1 cellular context compared by ENCODE assay signal in genomic region chr11:66341502-66342126, GRCh38.
TF ChIP-seq lines count a peak whose summit lies in the region.

No MANE protein-coding gene starts in this region.

TF ChIP-seq in H1, 55 proteins besides CTCF, POLR2A, EP300 and RAD21:
- TF ChIP-seq RNF2 (IDR thresholded peaks at IDR 0.05; ENCODE audit: borderline replicate concordance, low read depth, low read length, missing control alignments, poor library complexity, severe bottlenecking), result no peak
- no peak for TF ChIP-seq RXRA (IDR thresholded peaks at IDR 0.05; ENCODE audit: insufficient read depth, low read depth, low read length)
- no peak for TF ChIP-seq CTBP2 (IDR thresholded peaks at IDR 0.05; ENCODE audit: borderline replicate concordance, insufficient read depth, insufficient read length, low read length)
- TF ChIP-seq SIRT6 (IDR thresholded peaks at IDR 0.05; ENCODE audit: low read length), result no peak
- TF ChIP-seq PHF8 (conservative IDR thresholded peaks at IDR 0.05; ENCODE audit: low read depth, low read length), result no peak
- no peak for TF ChIP-seq POLR2AphosphoS5 (IDR thresholded peaks at IDR 0.05; ENCODE audit: low read depth, low read length)
- no peak for TF ChIP-seq NRF1 (IDR thresholded peaks at IDR 0.05; ENCODE audit: low read depth, low read length)
- TF ChIP-seq ATF3 (IDR thresholded peaks at IDR 0.05; ENCODE audit: insufficient read depth, low read depth, low read length), result no peak
- no peak for TF ChIP-seq SIX5 (IDR thresholded peaks at IDR 0.05; ENCODE audit: low read depth, low read length)
- TF ChIP-seq SP1 (IDR thresholded peaks at IDR 0.05; ENCODE audit: low read depth, low read length), result no peak
- no peak for TF ChIP-seq ASH2L (IDR thresholded peaks at IDR 0.05; ENCODE audit: low read length)
- no peak for TF ChIP-seq FOSL1 (IDR thresholded peaks at IDR 0.05; ENCODE audit: insufficient read depth, low read depth, low read length)
- no peak for TF ChIP-seq MAX (IDR thresholded peaks at IDR 0.05)
- TF ChIP-seq ZNF274 (IDR thresholded peaks at IDR 0.05; ENCODE audit: borderline replicate concordance, extremely low read depth, low read length), result no peak
- no peak for TF ChIP-seq SP4 (IDR thresholded peaks at IDR 0.05; ENCODE audit: low read length)
- TF ChIP-seq CREB1 (IDR thresholded peaks at IDR 0.05), result no peak
- no peak for TF ChIP-seq KDM5A (IDR thresholded peaks at IDR 0.05; ENCODE audit: low read length)
- TF ChIP-seq NANOG (IDR thresholded peaks at IDR 0.05; ENCODE audit: insufficient read depth, low read depth, low read length, poor library complexity, severe bottlenecking), result no peak
- TF ChIP-seq GABPA (IDR thresholded peaks at IDR 0.05; ENCODE audit: borderline replicate concordance, insufficient read depth, low read length), result no peak
